In the genomic region with DNA sequence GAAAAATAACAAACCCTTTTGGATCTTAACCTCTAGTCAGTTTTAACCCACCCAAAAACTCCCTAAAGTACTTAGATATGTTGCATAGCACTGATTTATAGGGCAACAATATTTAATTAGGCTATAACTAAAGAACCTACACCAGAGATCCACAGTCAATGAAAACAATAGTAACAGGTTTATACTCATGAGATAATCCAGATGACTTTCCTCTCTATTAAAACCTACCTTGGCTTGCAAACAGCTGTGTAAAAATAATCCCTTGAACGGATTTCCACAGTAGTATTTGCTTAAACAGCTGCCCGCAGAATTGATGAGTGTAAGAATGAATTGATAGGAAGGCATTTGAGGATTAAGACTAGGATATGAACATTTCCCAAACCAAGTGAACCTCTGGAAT, we compare ENCODE assay signal across 8 cellular contexts.
"Had no signal": no experiment of that assay in that cellular context is flagged by ENCODE, and none has a peak within 500 bp of the region (broad histone marks: within the 10 kb centered on the region; RNA-seq: fewer than 3 reads in every experiment).

No MANE protein-coding gene starts in this region.

- ATAC-seq: GM12878 had no signal

- H3K4me3 ChIP-seq: GM12878 had no signal

- DNase-seq: GDM1, GF-D8 had no signal

- FAIRE-seq: G401.6, GM12878, GM12891, GM12892, GM18507, GM19239 had no signal
